Comparison of ENCODE assay signal across 8 cellular contexts in genomic region chr10:60646966-60647796, GRCh38.
DNase-seq lines count a peak whose midpoint lies in the region; ATAC-seq, FAIRE-seq and TF ChIP-seq lines count a peak whose summit lies in the region.

No MANE protein-coding gene starts in this region.

- H2BK12ac ChIP-seq in H9 (ENCODE audit: insufficient read length, low read depth, low read length), result no peak overlapping the region

- no peak overlapping the region for H2AFZ ChIP-seq in H9 (ENCODE audit: low read length)

- H2BK20ac ChIP-seq in H9 (ENCODE audit: low read depth, low read length, poor library complexity, severe bottlenecking), result no peak overlapping the region

- peak; percentile 18 for DNase-seq in activated naive CD4-positive, alpha-beta T cell treated with Interleukin-2 at 50 U/mL for 16 hours
- no peak for DNase-seq in activated naive CD4-positive, alpha-beta T cell (lab: John Stamatoyannopoulos, UW)
- DNase-seq in H9 (no peak), NCI-H1092 treated with DMSO at 0.1 percent for 48 hours (lab: John Stamatoyannopoulos, UW) (peak; percentile 52), fibroblast of peridontal ligament (ENCODE audit: extremely low read depth) (peak; percentile 87), pancreas (peak in 2 of 6 donors; percentile 9 to 34)
- peak; percentile 14 to 68 for DNase-seq in activated CD4-positive, alpha-beta T cell treated with anti-CD3 and anti-CD28 coated beads for 4 hours
- DNase-seq in effector CD8-positive, alpha-beta T cell (lab: John Stamatoyannopoulos, UW), result no peak

- H3K27me3 Mint-ChIP-seq in H9 (ENCODE audit: low read depth), result no peaks in the 10 kb centered on the region

- H3T11ph ChIP-seq in H9 (ENCODE audit: low read length), result no peak overlapping the region

- no CpG with 5 or more reads among the region's 6 CpGs for WGBS in H9 (ENCODE audit: extremely low coverage, insufficient read length, low lambda C conversion rate)
- 7 to 10% methylated on average over 6 of the region's 6 CpGs for WGBS in pancreas, 2 donors

- no peak overlapping the region for H3K9ac ChIP-seq in H9 (ENCODE audit: extremely low read depth, insufficient read length, low read length)

- no peak overlapping the region for H4K91ac ChIP-seq in H9 (ENCODE audit: insufficient read length, low read depth, low read length)

- H3K4me3 ChIP-seq in pancreas, result no peak overlapping the region

- no peak overlapping the region for H3K18ac ChIP-seq in H9 (ENCODE audit: insufficient read length, low read depth, low read length)

- FAIRE-seq in pancreas (lab: Jason Lieb, UNC), result peak; percentile 97

- peaks cover 28 to 29% of the 10 kb centered on the region in 2 experiments for H3K4me1 Mint-ChIP-seq in H9

- H3K4ac ChIP-seq in H9 (ENCODE audit: low read depth, low read length), result no peak overlapping the region

- no peak overlapping the region for H4K8ac ChIP-seq in H9 (replicated peaks; ENCODE audit: insufficient read length, low read depth, low read length)

- no peak overlapping the region for H2BK15ac ChIP-seq in H9 (ENCODE audit: low read depth, low read length)

- no peaks in the 10 kb centered on the region for H3K9me3 Mint-ChIP-seq in H9

- H4K20me1 ChIP-seq in H9 (ENCODE audit: control insufficient read depth, insufficient read depth, insufficient read length), result no peaks in the 10 kb centered on the region

- no peaks in the 10 kb centered on the region for H3K27me3 ChIP-seq in H9 (ENCODE audit: insufficient read depth, low read length)
- H3K27me3 ChIP-seq in pancreas, result no peaks in the 10 kb centered on the region

- H3K36me3 ChIP-seq in pancreas, result no peaks in the 10 kb centered on the region

- no peak overlapping the region for H3K27ac ChIP-seq in H9 (ENCODE audit: insufficient read length, low read depth, low read length)
- H3K27ac ChIP-seq in pancreas, result no peak overlapping the region

- TF ChIP-seq CTCF in H9 (conservative IDR thresholded peaks at IDR 0.05), result peak; percentile 85
- peak; percentile 35 to 68 (median 62) for TF ChIP-seq CTCF in pancreas (IDR thresholded peaks at IDR 0.05)

- no peaks in the 10 kb centered on the region for H3K79me1 ChIP-seq in H9 (ENCODE audit: insufficient read depth, low read depth, low read length, poor library complexity, severe bottlenecking)

- no peak overlapping the region for H3K14ac ChIP-seq in H9 (ENCODE audit: insufficient read depth, low read length)

- H3K4me2 ChIP-seq in H9 (ENCODE audit: insufficient read depth, insufficient read length, low read length), result no peak overlapping the region

- H3K4me1 ChIP-seq in H9 (ENCODE audit: insufficient read depth, low read length) (peaks cover 7% of the 10 kb centered on the region; the same call in 1 of the 2 replicates), pancreas (peaks cover 0 to 5% (median 0%) of the 10 kb centered on the region in 3 donors)

- H3K23me2 ChIP-seq in H9 (ENCODE audit: insufficient read length, low read depth, low read length, poor library complexity, severe bottlenecking), result no peaks in the 10 kb centered on the region

- H2BK120ac ChIP-seq in H9 (ENCODE audit: low read depth, low read length, poor library complexity, severe bottlenecking), result no peak overlapping the region

- peak; percentile 70 to 85 (median 84) for ATAC-seq in pancreas

- H3K79me2 ChIP-seq in H9 (ENCODE audit: insufficient read depth, low read length), result no peaks in the 10 kb centered on the region

- H3K4me3 Mint-ChIP-seq in H9, result no peak overlapping the region

- no peak overlapping the region for H2AK5ac ChIP-seq in H9 (ENCODE audit: insufficient read length, low read length)

- H3K36me3 Mint-ChIP-seq in H9 (ENCODE audit: insufficient read depth in 1 of 3, low read depth in 3 of 3), result no peaks in the 10 kb centered on the region; a peak in 1 of 7 replicates

- H2BK5ac ChIP-seq in H9 (ENCODE audit: insufficient read length, low read length), result no peak overlapping the region

- H3K9me3 ChIP-seq in H9 (ENCODE audit: control insufficient read depth, low read depth, low read length), result no peaks in the 10 kb centered on the region
- H3K9me3 ChIP-seq in pancreas, result no peaks in the 10 kb centered on the region

- H4K5ac ChIP-seq in H9 (ENCODE audit: insufficient read length, low read depth, low read length), result no peak overlapping the region

- intact Hi-C loops in pancreas (cut with DNase I), result loop anchor here in 2 of 3 donors (5.0 to 10.0 kb wide), 2 partner anchors 202 to 205 kb away; no protein-coding TSS in a partner anchor

- H3K56ac ChIP-seq in H9 (ENCODE audit: insufficient read length, low read depth, low read length), result no peak overlapping the region

- no peak overlapping the region for H3K27ac Mint-ChIP-seq in H9

- H3K23ac ChIP-seq in H9 (ENCODE audit: insufficient read length, low read depth, low read length), result no peak overlapping the region

Comparison
In these comparisons a context has a peak if more than half of its experiments do, and no peak if none do; other contexts are left out.
1. DNase-seq: peak in activated naive CD4-positive, alpha-beta T cell treated with Interleukin-2 at 50 U/mL for 16 hours (single experiment), NCI-H1092 treated with DMSO at 0.1 percent for 48 hours (single experiment), activated CD4-positive, alpha-beta T cell treated with anti-CD3 and anti-CD28 coated beads for 4 hours (2 of 2) and fibroblast of peridontal ligament (single experiment); none in activated naive CD4-positive, alpha-beta T cell (0 of 4), H9 (single experiment) and effector CD8-positive, alpha-beta T cell (single experiment).